ENCODE assay signal across 8 cellular contexts in the genomic region with DNA sequence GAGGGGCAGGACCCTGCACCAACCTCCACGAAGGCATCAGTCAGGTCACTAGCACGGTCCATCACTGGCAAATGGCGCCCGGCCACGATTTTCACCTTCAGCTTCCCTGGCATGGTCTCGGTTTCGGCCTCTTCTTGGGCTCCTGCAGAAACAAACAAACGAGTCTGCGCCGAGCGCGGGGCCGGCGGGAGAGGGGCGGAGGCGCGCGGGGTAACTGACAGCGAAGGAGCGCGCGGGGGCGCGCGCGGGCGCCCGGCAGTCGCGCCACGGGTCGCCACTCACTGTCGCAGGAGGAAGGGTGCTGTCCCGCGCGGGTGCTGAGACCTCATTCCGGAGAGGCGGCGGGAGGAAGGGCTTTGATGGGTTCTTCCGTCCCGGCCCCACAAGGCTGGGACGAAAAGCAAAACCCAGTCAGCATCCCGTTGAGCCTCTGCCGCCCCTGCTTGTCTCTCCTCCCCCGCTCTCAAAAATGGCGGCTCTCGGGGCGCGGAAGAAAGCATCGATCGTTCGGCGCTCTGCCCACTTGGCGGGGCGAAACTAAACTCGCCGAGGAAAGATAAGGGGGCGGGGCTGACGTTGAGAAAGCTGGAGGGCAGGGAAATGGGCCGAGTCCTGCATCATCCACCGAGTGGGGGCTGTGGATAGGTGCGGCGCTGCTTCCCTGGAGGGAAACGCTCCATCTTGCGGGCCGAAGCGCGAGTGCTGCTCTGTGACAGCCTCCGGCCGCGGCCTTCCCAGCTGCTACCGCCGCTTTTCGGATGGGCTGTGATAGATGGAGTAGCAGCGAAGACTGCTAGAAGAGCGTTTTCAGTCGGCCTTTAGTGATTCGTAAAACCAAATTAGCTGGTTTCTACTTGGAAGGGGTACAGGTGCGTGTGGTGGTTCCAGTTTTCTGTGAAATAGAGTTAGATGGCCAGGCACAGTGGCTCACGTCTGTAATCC. TPM values are rescaled to one million over a fixed set of nuclear protein-coding genes. Genes with fewer than 3 reads are reported as not detected.
DNase-seq lines count a peak whose midpoint lies in the region; ATAC-seq, FAIRE-seq and TF ChIP-seq lines count a peak whose summit lies in the region.

A gene with protein sequence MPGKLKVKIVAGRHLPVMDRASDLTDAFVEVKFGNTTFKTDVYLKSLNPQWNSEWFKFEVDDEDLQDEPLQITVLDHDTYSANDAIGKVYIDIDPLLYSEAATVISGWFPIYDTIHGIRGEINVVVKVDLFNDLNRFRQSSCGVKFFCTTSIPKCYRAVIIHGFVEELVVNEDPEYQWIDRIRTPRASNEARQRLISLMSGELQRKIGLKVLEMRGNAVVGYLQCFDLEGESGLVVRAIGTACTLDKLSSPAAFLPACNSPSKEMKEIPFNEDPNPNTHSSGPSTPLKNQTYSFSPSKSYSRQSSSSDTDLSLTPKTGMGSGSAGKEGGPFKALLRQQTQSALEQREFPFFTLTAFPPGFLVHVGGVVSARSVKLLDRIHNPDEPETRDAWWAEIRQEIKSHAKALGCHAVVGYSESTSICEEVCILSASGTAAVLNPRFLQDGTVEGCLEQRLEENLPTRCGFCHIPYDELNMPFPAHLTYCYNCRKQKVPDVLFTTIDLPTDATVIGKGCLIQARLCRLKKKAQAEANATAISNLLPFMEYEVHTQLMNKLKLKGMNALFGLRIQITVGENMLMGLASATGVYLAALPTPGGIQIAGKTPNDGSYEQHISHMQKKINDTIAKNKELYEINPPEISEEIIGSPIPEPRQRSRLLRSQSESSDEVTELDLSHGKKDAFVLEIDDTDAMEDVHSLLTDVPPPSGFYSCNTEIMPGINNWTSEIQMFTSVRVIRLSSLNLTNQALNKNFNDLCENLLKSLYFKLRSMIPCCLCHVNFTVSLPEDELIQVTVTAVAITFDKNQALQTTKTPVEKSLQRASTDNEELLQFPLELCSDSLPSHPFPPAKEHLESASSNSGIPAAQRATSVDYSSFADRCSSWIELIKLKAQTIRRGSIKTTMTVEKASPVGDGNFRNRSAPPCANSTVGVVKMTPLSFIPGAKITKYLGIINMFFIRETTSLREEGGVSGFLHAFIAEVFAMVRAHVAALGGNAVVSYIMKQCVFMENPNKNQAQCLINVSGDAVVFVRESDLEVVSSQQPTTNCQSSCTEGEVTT (minus strand): TSS at position 505 of the 942 bp plus-strand sequence. CDS start 392 bp downstream, at position 113.

- H3K4me1 ChIP-seq in left ventricle myocardium inferior (peaks cover 51% of the 10 kb centered on the region), prostate gland (replicated peaks) (no peaks in the 10 kb centered on the region), urinary bladder (ENCODE audit: insufficient read depth) (peaks cover 2% of the 10 kb centered on the region)

- intact Hi-C loops in T-helper 1 cell treated with Interleukin-12 subunit alpha and Interleukin-12 subunit beta and Interleukin-4 antibody, amounts not matched to agents 30 ng/mL and 1 ng/mL, for 36 hours (cut with micrococcal nuclease), result loop anchor here (1.0 to 5.0 kb wide), 9 partner anchors 9 to 1107 kb away; a partner anchor contains a TSS
- intact Hi-C loops in left ventricle myocardium inferior (cut with micrococcal nuclease), result loop anchor here (5.0 kb wide), 1 partner anchor 83 kb away; a partner anchor contains a TSS
- intact Hi-C loops in prostate gland (cut with DNase I), result loop anchor here (2.0 kb wide), 1 partner anchor 80 kb away; a partner anchor contains a TSS

- H3K4me3 ChIP-seq in left ventricle myocardium inferior, result peak within 1 kb of the TSS; percentile 94
- H3K4me3 ChIP-seq in prostate gland, result peak within 1 kb of the TSS; percentile 73 to 76
- peak within 1 kb of the TSS; percentile 81 for H3K4me3 ChIP-seq in urinary bladder (ENCODE audit: low read depth, low read length)

- H3K27me3 ChIP-seq in left ventricle myocardium inferior (ENCODE audit: low read depth), result no peaks in the 10 kb centered on the region
- no peaks in the 10 kb centered on the region for H3K27me3 ChIP-seq in prostate gland (replicated peaks; ENCODE audit: insufficient read depth)

- peak; percentile 95 for FAIRE-seq in GM12892 (lab: Jason Lieb, UNC)

- H3K9me3 ChIP-seq in left ventricle myocardium inferior (replicated peaks), result no peaks in the 10 kb centered on the region
- H3K9me3 ChIP-seq in prostate gland, result no peaks in the 10 kb centered on the region

- peak within 1 kb of the TSS; percentile 98 for H3K27ac ChIP-seq in left ventricle myocardium inferior (replicated peaks)
- peak within 1 kb of the TSS; percentile 95 to 96 for H3K27ac ChIP-seq in prostate gland
- peak within 1 kb of the TSS; percentile 98 for H3K27ac ChIP-seq in urinary bladder (ENCODE audit: low read depth)

- DNase-seq in GM12892 (ENCODE audit: insufficient read length), result peak; percentile 72
- DNase-seq in NCI-H1436 (lab: John Stamatoyannopoulos, UW), result peak; percentile 97
- peak; percentile 93 for DNase-seq in amniotic stem cell (lab: John Stamatoyannopoulos, UW)
- DNase-seq in left ventricle myocardium inferior, result peak; percentile 97
- DNase-seq in prostate gland (ENCODE audit: low spot score), result peak; percentile 94

- 2% methylated on average over 67 of the region's 80 CpGs for WGBS in prostate gland
- under 1% methylated on average over 80 of the region's 80 CpGs for WGBS in urinary bladder

- H3K36me3 ChIP-seq in left ventricle myocardium inferior (no peaks in the 10 kb centered on the region), prostate gland (no peaks in the 10 kb centered on the region), urinary bladder (ENCODE audit: insufficient read depth) (peaks cover 2% of the 10 kb centered on the region)

- ATAC-seq in HG02840 (IDR thresholded peaks at IDR 0.05; ENCODE audit: low FRiP score, unreplicated experiment), result peak; percentile 84

- peak; percentile 51 for TF ChIP-seq CTCF in left ventricle myocardium inferior (IDR thresholded peaks at IDR 0.05; ENCODE audit: borderline replicate concordance)
- TF ChIP-seq CTCF in prostate gland (IDR thresholded peaks at IDR 0.05), result peak in 3 of 4 experiments; percentile 8 to 45 (median 9)

- TF ChIP-seq POLR2A in GM12892 (IDR thresholded peaks at IDR 0.05; ENCODE audit: low read depth, low read length), result peak; percentile 90
- TF ChIP-seq POLR2A in prostate gland (IDR thresholded peaks at IDR 0.05), result peak; percentile 67

RNA-seq across cellular contexts. Expression of the gene that starts here (rescaled TPM):
- polyA plus RNA-seq in GM12892 (2012; ENCODE audit: missing spikeins), result 21.7 TPM
- total RNA-seq in T-helper 1 cell treated with Interleukin-12 subunit alpha and Interleukin-12 subunit beta and Interleukin-4 antibody, amounts not matched to agents 30 ng/mL and 1 ng/mL, for 36 hours, result 42.8 and 43.6 TPM in 2 replicates
- total RNA-seq in left ventricle myocardium inferior (22.5 TPM), prostate gland (10 to 100 TPM; 26.6 to 37.6 TPM), urinary bladder (109 TPM)
- 18.0 TPM for polyA plus RNA-seq in urinary bladder

Comparison
In these comparisons a context has a peak if more than half of its experiments do, and no peak if none do; other contexts are left out.
1. Peak in every context shown above with its lines: DNase-seq, ATAC-seq, H3K4me3 ChIP-seq and H3K27ac ChIP-seq.